In the genomic region with DNA sequence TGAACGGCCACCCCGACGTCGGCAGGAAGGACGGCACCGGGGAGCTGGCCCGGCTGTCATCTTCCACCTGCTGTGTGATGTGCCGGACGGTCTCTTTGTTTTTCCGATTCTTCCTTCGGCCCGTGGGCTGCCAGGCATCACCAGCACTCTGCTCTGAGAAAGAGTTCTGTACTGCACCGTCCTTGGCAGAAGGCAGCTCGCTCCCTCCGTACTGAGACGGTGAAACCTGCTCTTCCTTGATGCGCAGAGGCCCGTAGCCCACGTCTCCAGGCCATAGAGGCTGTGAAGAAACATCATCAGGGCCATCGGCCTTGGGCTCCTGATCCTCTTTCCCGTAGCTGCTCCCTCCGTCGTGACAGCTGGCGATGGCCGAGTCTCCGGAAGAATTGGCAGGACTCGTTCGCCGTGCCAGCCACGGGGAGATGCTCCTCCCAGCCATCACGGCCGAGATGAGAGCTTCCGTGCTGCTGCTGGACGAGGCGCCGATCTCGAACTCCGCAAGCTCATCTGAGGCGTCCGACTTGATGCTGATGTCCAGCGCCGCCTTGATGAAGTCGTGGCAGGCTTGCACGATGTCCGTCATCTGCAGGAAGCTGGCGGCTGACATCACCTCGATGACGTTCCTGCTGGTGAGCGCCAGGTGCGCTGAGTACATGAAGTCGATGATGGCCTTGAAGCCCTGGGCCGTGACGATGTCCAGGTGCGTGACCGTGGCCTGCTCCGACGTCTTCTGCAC, we compare ENCODE assay signal across 24 cellular contexts.
"Had no signal": no experiment of that assay in that cellular context is flagged by ENCODE, and none has a peak within 500 bp of the region (broad histone marks: within the 10 kb centered on the region; RNA-seq: fewer than 3 reads in every experiment).

No MANE protein-coding gene starts in this region.

- H3K27ac ChIP-seq: ascending aorta, brain microvascular endothelial cell, colonic mucosa, neural progenitor cell, prostate gland, tibial artery had no signal

- H3K9me3 ChIP-seq: adrenal gland, ascending aorta, colonic mucosa, prostate gland, tibial artery had no signal

- ATAC-seq: activated CD4-positive, alpha-beta T cell treated with anti-CD3 and anti-CD28 coated beads for 36 hours; effector memory CD8-positive, alpha-beta T cell; esophagus mucosa; stimulated activated naive CD8-positive, alpha-beta T cell treated with anti-CD3 and anti-CD28 coated beads, Interleukin-15, amount 100 ng/mL, for 72 hours had no signal

- DNase-seq: activated B cell treated with CpG ODN at 0.5 μM for 24 hours; activated CD4-positive, alpha-beta T cell treated with anti-CD3 and anti-CD28 coated beads for 36 hours; activated CD4-positive, alpha-beta T cell treated with anti-CD3 and anti-CD28 coated beads, Interleukin-2, amount 50 U/mL, for 4 hours; activated CD8-positive, alpha-beta memory T cell treated with anti-CD3 and anti-CD28 coated beads for 24 hours; activated CD8-positive, alpha-beta memory T cell treated with anti-CD3 and anti-CD28 coated beads, Interleukin-2, amount 50 U/mL, for 4 hours; activated naive CD4-positive, alpha-beta T cell; activated T-cell treated with anti-CD3 and anti-CD28 coated beads, Interleukin-2, amount 50 U/mL, for 24 hours; brain microvascular endothelial cell; central memory CD4-positive, alpha-beta T cell; colonic mucosa; effector memory CD8-positive, alpha-beta T cell; islet precursor cell; naive B cell; stimulated activated CD4-positive, alpha-beta T cell treated with anti-CD3 and anti-CD28 coated beads, Interleukin-1b, Interleukin-23, amount 100 ng/mL, for 48 hours; stimulated activated naive CD8-positive, alpha-beta T cell treated with anti-CD3 and anti-CD28 coated beads, Interleukin-15, amount 100 ng/mL, for 72 hours; T-helper 9 cell; tibial artery had no signal

- H3K27me3 ChIP-seq: adrenal gland, ascending aorta, brain microvascular endothelial cell, colonic mucosa, dorsolateral prefrontal cortex, neural progenitor cell, tibial artery had no signal

- H3K36me3 ChIP-seq: brain microvascular endothelial cell, colonic mucosa, neural progenitor cell, prostate gland had no signal

- H3K4me1 ChIP-seq: ascending aorta, colonic mucosa, prostate gland, tibial artery had no signal

- H3K4me3 ChIP-seq: adrenal gland, ascending aorta, colonic mucosa, dorsolateral prefrontal cortex, lung, neural progenitor cell, prostate gland, tibial artery had no signal
